ENCODE assay signal across 8 cellular contexts in the genomic region with DNA sequence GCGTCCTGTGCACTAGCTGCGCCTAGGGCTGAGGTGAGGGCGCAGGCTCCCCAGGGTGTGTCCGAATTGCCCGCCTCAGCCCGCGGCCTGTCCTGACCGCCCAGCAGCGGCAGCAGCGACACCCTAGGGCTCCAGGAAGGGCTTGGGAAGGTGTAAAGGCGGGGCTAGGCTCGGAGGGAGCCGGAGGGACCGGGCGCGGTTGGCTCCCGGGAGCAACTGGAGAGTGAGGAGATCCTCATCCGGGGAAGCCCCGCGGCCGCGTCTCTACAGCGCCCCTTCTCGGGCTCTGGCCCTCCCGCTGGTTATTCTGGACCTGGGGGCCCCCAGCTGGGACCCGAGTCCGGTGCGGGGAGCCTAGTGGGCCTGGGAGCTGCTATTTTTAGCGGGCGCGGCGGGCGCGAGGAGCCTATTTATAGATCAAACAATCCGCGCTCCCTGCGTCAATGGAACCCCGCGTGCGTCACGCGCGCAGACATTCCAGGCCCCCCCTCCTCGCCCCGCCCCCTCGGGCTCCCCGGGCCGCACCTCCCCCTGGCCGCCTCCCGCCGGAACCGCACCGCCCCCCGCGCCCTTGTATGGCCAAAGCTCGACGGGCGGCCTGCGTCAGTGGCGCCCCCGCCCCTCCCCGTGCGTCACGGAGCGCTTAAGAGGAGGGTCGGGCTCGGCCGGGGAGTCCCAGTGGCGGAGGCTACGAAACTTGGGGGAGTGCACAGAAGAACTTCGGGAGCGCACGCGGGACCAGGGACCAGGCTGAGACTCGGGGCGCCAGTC. TPM values are rescaled to one million over a fixed set of nuclear protein-coding genes. Genes with fewer than 3 reads are reported as not detected.
DNase-seq lines count a peak whose midpoint lies in the region; ATAC-seq and TF ChIP-seq lines count a peak whose summit lies in the region.

A gene (plus strand): TSS at position 672 of the 771 bp plus-strand sequence. CDS start 2,887 bp downstream, outside the sequence.

- H3K9me2 ChIP-seq in DOHH2 (replicated peaks; ENCODE audit: control insufficient read depth, low read length): no peaks in the 10 kb centered on the region

- no peak for TF ChIP-seq EP300 in stomach (IDR thresholded peaks at IDR 0.05)

- peak; percentile 72 for ATAC-seq in GM21619 (IDR thresholded peaks at IDR 0.05; ENCODE audit: unreplicated experiment)

- no peaks in the 10 kb centered on the region for H3K36me3 Mint-ChIP-seq in neural crest cell (ENCODE audit: low read depth)

- H3F3A ChIP-seq in DOHH2 (ENCODE audit: control insufficient read depth, insufficient read depth): no peaks in the 10 kb centered on the region

- H3K9me3 Mint-ChIP-seq in neural crest cell: no peaks in the 10 kb centered on the region

- peak in 2 of 4 donors; percentile 96 to 98 for TF ChIP-seq POLR2A in stomach (IDR thresholded peaks at IDR 0.05)

- H3K27ac ChIP-seq in DOHH2 (ENCODE audit: low read depth, low read length): peak within 1 kb of the TSS; percentile 54
- H3K27ac ChIP-seq in RWPE1: peak within 1 kb of the TSS; percentile 76
- H3K27ac ChIP-seq in stomach: peak within 1 kb of the TSS; percentile 89 to 100 (median 98)

- H4K20me1 ChIP-seq in DOHH2 (ENCODE audit: control insufficient read depth, insufficient read depth, low read depth, low read length): peaks cover 6% of the 10 kb centered on the region

- CTCF ChIA-PET in RWPE1 (lab: Yijun Ruan, JAX): interaction anchor here (0.6 to 3.2 kb wide), 5 partner anchors 11 to 919 kb away, joined by 3 to 19 read pairs (median 4); no protein-coding TSS in a partner anchor

- peaks cover 12% of the 10 kb centered on the region for H3K36me3 ChIP-seq in DOHH2 (ENCODE audit: control insufficient read depth, low read length)
- H3K36me3 ChIP-seq in stomach: peaks cover 14 to 23% (median 22%) of the 10 kb centered on the region in 4 donors

- POLR2A ChIA-PET in RWPE1 (lab: Yijun Ruan, JAX; ENCODE audit: low non-redundant PET): no interaction called here

- peaks cover 3% of the 10 kb centered on the region for H3K27me3 Mint-ChIP-seq in neural crest cell (ENCODE audit: low read depth)

- H3K4me1 Mint-ChIP-seq in neural crest cell: peaks cover 46% of the 10 kb centered on the region

- peaks cover 33% of the 10 kb centered on the region for H3K4me1 ChIP-seq in DOHH2 (ENCODE audit: control insufficient read depth, low read length)
- peaks cover 36 to 76% (median 46%) of the 10 kb centered on the region in 4 donors for H3K4me1 ChIP-seq in stomach

- H3K4me3 ChIP-seq in DOHH2 (ENCODE audit: low read length) (peak within 1 kb of the TSS; percentile 86), stomach (peak within 1 kb of the TSS; percentile 59 to 80 (median 67))

- in situ Hi-C loops in KBM-7 (cut with MboI; ENCODE audit: low pct_unique_long_range_greater_than_20kb, low sequenced_read_pairs): no loop called here

- H3K4me3 Mint-ChIP-seq in neural crest cell: peak within 1 kb of the TSS; percentile 97

- DNase-seq in KBM-7: peak; percentile 79
- peak; percentile 98 for DNase-seq in RWPE1 (ENCODE audit: low spot score)
- DNase-seq in activated effector memory CD4-positive, alpha-beta T cell treated with anti-CD3 and anti-CD28 coated beads, Interleukin-2, amount 50 U/mL, for 16 hours: peak; percentile 100
- DNase-seq in fibroblast of the conjunctiva (ENCODE audit: low read depth): peak; percentile 77
- DNase-seq in neural crest cell (ENCODE audit: low read depth, low spot score): peak; percentile 90
- peak; percentile 99 for DNase-seq in stomach

- intact Hi-C loops in stomach (cut with DNase I; ENCODE audit: low total_unique reads): no loop called here

- WGBS in stomach, 5 donors: 0 to 1% (median 1%) methylated on average over 11 to 76 of the region's 76 CpGs

- H3K4me2 ChIP-seq in DOHH2 (ENCODE audit: low read length): peak within 1 kb of the TSS; percentile 99

- H3K27me3 ChIP-seq in DOHH2 (ENCODE audit: control insufficient read depth, low read length) (no peaks in the 10 kb centered on the region), stomach (no peaks in the 10 kb centered on the region)

- H3K9me3 ChIP-seq in DOHH2 (ENCODE audit: control insufficient read depth, insufficient read depth, low read length): no peaks in the 10 kb centered on the region
- no peaks in the 10 kb centered on the region for H3K9me3 ChIP-seq in stomach

- TF ChIP-seq CTCF in DOHH2 (IDR thresholded peaks at IDR 0.05; ENCODE audit: low read depth, low read length, poor library complexity, severe bottlenecking): peak; percentile 40
- TF ChIP-seq CTCF in RWPE1 (conservative IDR thresholded peaks at IDR 0.05; ENCODE audit: low read depth): no peak; the same call in 1 of the 2 replicates
- no peak for TF ChIP-seq CTCF in neural crest cell (conservative IDR thresholded peaks at IDR 0.05)
- TF ChIP-seq CTCF in stomach (IDR thresholded peaks at IDR 0.05): peak in 2 of 7 experiments; percentile 5 to 6

- H3K27ac Mint-ChIP-seq in neural crest cell (ENCODE audit: unreplicated experiment): peak within 1 kb of the TSS; percentile 94

- H3K79me2 ChIP-seq in DOHH2 (ENCODE audit: control insufficient read depth, low read length): peaks cover 15% of the 10 kb centered on the region

RNA-seq across cellular contexts. Expression of the gene that starts here (rescaled TPM):
- total RNA-seq in neural crest cell: 51.0 and 52.8 TPM in 2 replicates
- 100 to 1,000 TPM in 3 of 5 donors, 10 to 100 TPM in 2; 29.4 to 384 (median 230) TPM for total RNA-seq in stomach
- polyA plus RNA-seq in stomach: 10 to 100 TPM; 41.3 to 65.5 (median 55.0) TPM

Comparison
In these comparisons a context has a peak if more than half of its experiments do, and no peak if none do; other contexts are left out.
1. Peak in every context shown above with its lines: DNase-seq, ATAC-seq, H3K4me3 ChIP-seq and H3K27ac ChIP-seq.